Comparison of ENCODE assay signal across 1 cellular context in the genomic region with DNA sequence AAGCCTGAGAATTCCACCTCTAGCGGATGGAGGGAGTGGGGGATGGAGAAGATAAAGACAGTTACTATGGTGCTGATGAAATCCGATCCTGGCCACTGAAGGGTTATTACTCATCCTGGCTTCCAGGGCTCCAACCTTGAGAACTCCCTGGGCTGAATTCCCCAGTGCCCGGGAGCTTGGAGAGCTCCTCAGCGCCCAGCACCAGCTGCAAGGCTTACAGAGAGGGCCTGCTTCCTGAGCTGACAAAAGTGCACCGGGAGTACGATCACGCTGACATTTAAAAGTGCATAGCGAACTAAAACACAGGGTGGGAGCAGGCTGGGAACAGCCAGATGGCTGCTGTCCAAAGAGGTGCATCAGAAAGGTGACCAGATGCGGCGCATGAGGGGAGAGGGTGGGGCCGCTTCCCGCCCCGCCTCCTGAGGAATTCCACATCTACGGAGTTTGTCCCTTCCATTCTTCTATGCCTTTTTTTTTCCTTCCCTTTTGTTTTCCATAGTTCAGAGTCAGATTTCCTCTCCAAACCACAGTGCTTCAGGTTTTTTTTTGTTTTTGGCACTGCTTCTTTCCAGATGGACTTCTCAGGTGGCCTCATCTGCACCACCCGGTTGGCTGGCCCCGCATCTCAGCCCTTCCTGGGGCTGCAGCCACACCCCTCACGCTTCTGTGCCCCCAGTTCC.
TF ChIP-seq lines count a peak whose summit lies in the region.

No MANE protein-coding gene starts in this region.

TF ChIP-seq in HEK293, 187 proteins besides CTCF, POLR2A, EP300 and RAD21 (continued from another document and continues in another):
- TF ChIP-seq, protein P1, sequence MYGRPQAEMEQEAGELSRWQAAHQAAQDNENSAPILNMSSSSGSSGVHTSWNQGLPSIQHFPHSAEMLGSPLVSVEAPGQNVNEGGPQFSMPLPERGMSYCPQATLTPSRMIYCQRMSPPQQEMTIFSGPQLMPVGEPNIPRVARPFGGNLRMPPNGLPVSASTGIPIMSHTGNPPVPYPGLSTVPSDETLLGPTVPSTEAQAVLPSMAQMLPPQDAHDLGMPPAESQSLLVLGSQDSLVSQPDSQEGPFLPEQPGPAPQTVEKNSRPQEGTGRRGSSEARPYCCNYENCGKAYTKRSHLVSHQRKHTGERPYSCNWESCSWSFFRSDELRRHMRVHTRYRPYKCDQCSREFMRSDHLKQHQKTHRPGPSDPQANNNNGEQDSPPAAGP (tag by site-specific recombination; IDR thresholded peaks at IDR 0.05): no peak
- no peak for TF ChIP-seq ZNF596 (tag by site-specific recombination; IDR thresholded peaks at IDR 0.05)
- TF ChIP-seq ZNF501 (tag by site-specific recombination; IDR thresholded peaks at IDR 0.05): no peak
- TF ChIP-seq TCF7L2 (IDR thresholded peaks at IDR 0.05; ENCODE audit: borderline replicate concordance, low read depth, low read length): no peak
- TF ChIP-seq, protein P2, sequence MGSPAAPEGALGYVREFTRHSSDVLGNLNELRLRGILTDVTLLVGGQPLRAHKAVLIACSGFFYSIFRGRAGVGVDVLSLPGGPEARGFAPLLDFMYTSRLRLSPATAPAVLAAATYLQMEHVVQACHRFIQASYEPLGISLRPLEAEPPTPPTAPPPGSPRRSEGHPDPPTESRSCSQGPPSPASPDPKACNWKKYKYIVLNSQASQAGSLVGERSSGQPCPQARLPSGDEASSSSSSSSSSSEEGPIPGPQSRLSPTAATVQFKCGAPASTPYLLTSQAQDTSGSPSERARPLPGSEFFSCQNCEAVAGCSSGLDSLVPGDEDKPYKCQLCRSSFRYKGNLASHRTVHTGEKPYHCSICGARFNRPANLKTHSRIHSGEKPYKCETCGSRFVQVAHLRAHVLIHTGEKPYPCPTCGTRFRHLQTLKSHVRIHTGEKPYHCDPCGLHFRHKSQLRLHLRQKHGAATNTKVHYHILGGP (tag by site-specific recombination; IDR thresholded peaks at IDR 0.05): no peak
- TF ChIP-seq, protein P3, sequence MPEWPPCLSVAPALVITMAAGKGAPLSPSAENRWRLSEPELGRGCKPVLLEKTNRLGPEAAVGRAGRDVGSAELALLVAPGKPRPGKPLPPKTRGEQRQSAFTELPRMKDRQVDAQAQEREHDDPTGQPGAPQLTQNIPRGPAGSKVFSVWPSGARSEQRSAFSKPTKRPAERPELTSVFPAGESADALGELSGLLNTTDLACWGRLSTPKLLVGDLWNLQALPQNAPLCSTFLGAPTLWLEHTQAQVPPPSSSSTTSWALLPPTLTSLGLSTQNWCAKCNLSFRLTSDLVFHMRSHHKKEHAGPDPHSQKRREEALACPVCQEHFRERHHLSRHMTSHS (tag by site-specific recombination; IDR thresholded peaks at IDR 0.05): no peak
- no peak for TF ChIP-seq SETDB1 (IDR thresholded peaks at IDR 0.05; ENCODE audit: insufficient read length, low read length)
- no peak for TF ChIP-seq ZNF140 (tag by site-specific recombination; IDR thresholded peaks at IDR 0.05)
- TF ChIP-seq ZNF132 (tag by site-specific recombination; IDR thresholded peaks at IDR 0.05; ENCODE audit: borderline replicate concordance): no peak
- TF ChIP-seq ZSCAN30 (tag by site-specific recombination; IDR thresholded peaks at IDR 0.05): no peak
- TF ChIP-seq ZNF416 (tag by site-specific recombination; IDR thresholded peaks at IDR 0.05): no peak
- TF ChIP-seq ZNF19 (tag by site-specific recombination; IDR thresholded peaks at IDR 0.05; ENCODE audit: low read depth): no peak
- TF ChIP-seq ZNF626 (tag by site-specific recombination; IDR thresholded peaks at IDR 0.05): no peak
- TF ChIP-seq ZNF211 (tag by site-specific recombination; IDR thresholded peaks at IDR 0.05; ENCODE audit: low read depth): no peak
- TF ChIP-seq ZNF785 (tag by site-specific recombination; IDR thresholded peaks at IDR 0.05): no peak
- TF ChIP-seq ZNF548 (tag by site-specific recombination; IDR thresholded peaks at IDR 0.05): no peak
- no peak for TF ChIP-seq ZFP41 (tag by site-specific recombination; IDR thresholded peaks at IDR 0.05; ENCODE audit: borderline replicate concordance)
- TF ChIP-seq ZNF623 (tag by site-specific recombination; IDR thresholded peaks at IDR 0.05): no peak
- TF ChIP-seq, protein P4, sequence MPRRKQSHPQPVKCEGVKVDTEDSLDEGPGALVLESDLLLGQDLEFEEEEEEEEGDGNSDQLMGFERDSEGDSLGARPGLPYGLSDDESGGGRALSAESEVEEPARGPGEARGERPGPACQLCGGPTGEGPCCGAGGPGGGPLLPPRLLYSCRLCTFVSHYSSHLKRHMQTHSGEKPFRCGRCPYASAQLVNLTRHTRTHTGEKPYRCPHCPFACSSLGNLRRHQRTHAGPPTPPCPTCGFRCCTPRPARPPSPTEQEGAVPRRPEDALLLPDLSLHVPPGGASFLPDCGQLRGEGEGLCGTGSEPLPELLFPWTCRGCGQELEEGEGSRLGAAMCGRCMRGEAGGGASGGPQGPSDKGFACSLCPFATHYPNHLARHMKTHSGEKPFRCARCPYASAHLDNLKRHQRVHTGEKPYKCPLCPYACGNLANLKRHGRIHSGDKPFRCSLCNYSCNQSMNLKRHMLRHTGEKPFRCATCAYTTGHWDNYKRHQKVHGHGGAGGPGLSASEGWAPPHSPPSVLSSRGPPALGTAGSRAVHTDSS (tag by site-specific recombination; IDR thresholded peaks at IDR 0.05): no peak
- TF ChIP-seq, protein P5, sequence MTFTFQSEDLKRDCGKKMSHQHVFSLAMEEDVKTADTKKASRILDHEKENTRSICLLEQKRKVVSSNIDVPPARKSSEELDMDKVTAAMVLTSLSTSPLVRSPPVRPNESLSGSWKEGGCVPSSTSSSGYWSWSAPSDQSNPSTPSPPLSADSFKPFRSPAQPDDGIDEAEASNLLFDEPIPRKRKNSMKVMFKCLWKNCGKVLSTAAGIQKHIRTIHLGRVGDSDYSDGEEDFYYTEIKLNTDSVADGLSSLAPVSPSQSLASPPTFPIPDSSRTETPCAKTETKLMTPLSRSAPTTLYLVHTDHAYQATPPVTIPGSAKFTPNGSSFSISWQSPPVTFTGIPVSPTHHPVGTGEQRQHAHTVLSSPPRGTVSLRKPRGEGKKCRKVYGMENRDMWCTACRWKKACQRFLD (tag by site-specific recombination; IDR thresholded peaks at IDR 0.05): no peak
- TF ChIP-seq ZNF341 (tag by site-specific recombination; IDR thresholded peaks at IDR 0.05; ENCODE audit: low read depth): peak; percentile 96
- TF ChIP-seq MZF1 (tag by site-specific recombination; IDR thresholded peaks at IDR 0.05; ENCODE audit: borderline replicate concordance): peak; percentile 51; the same call in 1 of the 2 replicates
- TF ChIP-seq, protein P6, sequence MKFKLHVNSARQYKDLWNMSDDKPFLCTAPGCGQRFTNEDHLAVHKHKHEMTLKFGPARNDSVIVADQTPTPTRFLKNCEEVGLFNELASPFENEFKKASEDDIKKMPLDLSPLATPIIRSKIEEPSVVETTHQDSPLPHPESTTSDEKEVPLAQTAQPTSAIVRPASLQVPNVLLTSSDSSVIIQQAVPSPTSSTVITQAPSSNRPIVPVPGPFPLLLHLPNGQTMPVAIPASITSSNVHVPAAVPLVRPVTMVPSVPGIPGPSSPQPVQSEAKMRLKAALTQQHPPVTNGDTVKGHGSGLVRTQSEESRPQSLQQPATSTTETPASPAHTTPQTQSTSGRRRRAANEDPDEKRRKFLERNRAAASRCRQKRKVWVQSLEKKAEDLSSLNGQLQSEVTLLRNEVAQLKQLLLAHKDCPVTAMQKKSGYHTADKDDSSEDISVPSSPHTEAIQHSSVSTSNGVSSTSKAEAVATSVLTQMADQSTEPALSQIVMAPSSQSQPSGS (tag by site-specific recombination; IDR thresholded peaks at IDR 0.05; ENCODE audit: low read depth): no peak
- TF ChIP-seq EGR2 (tag by site-specific recombination; IDR thresholded peaks at IDR 0.05; ENCODE audit: low read depth): 0 out of 2 replicates have a peak, but pooled peaks have one; percentile 5
- TF ChIP-seq MYNN (tag by site-specific recombination; IDR thresholded peaks at IDR 0.05; ENCODE audit: borderline replicate concordance): no peak
- TF ChIP-seq, protein P7, sequence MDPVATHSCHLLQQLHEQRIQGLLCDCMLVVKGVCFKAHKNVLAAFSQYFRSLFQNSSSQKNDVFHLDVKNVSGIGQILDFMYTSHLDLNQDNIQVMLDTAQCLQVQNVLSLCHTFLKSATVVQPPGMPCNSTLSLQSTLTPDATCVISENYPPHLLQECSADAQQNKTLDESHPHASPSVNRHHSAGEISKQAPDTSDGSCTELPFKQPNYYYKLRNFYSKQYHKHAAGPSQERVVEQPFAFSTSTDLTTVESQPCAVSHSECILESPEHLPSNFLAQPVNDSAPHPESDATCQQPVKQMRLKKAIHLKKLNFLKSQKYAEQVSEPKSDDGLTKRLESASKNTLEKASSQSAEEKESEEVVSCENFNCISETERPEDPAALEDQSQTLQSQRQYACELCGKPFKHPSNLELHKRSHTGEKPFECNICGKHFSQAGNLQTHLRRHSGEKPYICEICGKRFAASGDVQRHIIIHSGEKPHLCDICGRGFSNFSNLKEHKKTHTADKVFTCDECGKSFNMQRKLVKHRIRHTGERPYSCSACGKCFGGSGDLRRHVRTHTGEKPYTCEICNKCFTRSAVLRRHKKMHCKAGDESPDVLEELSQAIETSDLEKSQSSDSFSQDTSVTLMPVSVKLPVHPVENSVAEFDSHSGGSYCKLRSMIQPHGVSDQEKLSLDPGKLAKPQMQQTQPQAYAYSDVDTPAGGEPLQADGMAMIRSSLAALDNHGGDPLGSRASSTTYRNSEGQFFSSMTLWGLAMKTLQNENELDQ (tag by site-specific recombination; IDR thresholded peaks at IDR 0.05; ENCODE audit: low read depth): no peak
- no peak for TF ChIP-seq ZNF549 (tag by site-specific recombination; IDR thresholded peaks at IDR 0.05)
- TF ChIP-seq KLF8 (tag by site-specific recombination; IDR thresholded peaks at IDR 0.05): peak; percentile 48; the same call in 1 of the 2 replicates
- TF ChIP-seq ZNF133 (tag by site-specific recombination; IDR thresholded peaks at IDR 0.05): no peak
- TF ChIP-seq, protein P8, sequence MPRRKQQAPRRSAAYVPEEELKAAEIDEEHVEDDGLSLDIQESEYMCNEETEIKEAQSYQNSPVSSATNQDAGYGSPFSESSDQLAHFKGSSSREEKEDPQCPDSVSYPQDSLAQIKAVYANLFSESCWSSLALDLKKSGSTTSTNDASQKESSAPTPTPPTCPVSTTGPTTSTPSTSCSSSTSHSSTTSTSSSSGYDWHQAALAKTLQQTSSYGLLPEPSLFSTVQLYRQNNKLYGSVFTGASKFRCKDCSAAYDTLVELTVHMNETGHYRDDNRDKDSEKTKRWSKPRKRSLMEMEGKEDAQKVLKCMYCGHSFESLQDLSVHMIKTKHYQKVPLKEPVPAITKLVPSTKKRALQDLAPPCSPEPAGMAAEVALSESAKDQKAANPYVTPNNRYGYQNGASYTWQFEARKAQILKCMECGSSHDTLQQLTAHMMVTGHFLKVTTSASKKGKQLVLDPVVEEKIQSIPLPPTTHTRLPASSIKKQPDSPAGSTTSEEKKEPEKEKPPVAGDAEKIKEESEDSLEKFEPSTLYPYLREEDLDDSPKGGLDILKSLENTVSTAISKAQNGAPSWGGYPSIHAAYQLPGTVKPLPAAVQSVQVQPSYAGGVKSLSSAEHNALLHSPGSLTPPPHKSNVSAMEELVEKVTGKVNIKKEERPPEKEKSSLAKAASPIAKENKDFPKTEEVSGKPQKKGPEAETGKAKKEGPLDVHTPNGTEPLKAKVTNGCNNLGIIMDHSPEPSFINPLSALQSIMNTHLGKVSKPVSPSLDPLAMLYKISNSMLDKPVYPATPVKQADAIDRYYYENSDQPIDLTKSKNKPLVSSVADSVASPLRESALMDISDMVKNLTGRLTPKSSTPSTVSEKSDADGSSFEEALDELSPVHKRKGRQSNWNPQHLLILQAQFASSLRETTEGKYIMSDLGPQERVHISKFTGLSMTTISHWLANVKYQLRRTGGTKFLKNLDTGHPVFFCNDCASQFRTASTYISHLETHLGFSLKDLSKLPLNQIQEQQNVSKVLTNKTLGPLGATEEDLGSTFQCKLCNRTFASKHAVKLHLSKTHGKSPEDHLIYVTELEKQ (tag by site-specific recombination; IDR thresholded peaks at IDR 0.05; ENCODE audit: borderline replicate concordance): no peak
- TF ChIP-seq ZNF423 (tag by site-specific recombination; IDR thresholded peaks at IDR 0.05): peak; percentile 25; the same call in 1 of the 2 replicates
- TF ChIP-seq ZNF335 (tag by site-specific recombination; conservative IDR thresholded peaks at IDR 0.05): no peak; the same call in none of the 2 replicates
- TF ChIP-seq ZFP37 (tag by site-specific recombination; IDR thresholded peaks at IDR 0.05): 0 out of 2 replicates have a peak, but pooled peaks have one; percentile 32
- TF ChIP-seq, protein P9, sequence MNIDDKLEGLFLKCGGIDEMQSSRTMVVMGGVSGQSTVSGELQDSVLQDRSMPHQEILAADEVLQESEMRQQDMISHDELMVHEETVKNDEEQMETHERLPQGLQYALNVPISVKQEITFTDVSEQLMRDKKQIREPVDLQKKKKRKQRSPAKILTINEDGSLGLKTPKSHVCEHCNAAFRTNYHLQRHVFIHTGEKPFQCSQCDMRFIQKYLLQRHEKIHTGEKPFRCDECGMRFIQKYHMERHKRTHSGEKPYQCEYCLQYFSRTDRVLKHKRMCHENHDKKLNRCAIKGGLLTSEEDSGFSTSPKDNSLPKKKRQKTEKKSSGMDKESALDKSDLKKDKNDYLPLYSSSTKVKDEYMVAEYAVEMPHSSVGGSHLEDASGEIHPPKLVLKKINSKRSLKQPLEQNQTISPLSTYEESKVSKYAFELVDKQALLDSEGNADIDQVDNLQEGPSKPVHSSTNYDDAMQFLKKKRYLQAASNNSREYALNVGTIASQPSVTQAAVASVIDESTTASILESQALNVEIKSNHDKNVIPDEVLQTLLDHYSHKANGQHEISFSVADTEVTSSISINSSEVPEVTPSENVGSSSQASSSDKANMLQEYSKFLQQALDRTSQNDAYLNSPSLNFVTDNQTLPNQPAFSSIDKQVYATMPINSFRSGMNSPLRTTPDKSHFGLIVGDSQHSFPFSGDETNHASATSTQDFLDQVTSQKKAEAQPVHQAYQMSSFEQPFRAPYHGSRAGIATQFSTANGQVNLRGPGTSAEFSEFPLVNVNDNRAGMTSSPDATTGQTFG (tag by site-specific recombination; IDR thresholded peaks at IDR 0.05; ENCODE audit: borderline replicate concordance): no peak
- TF ChIP-seq ZSCAN23 (tag by site-specific recombination; IDR thresholded peaks at IDR 0.05): no peak
- TF ChIP-seq ZNF221 (tag by site-specific recombination; IDR thresholded peaks at IDR 0.05; ENCODE audit: borderline replicate concordance): no peak
- no peak for TF ChIP-seq ZNF560 (tag by site-specific recombination; IDR thresholded peaks at IDR 0.05; ENCODE audit: borderline replicate concordance)
- TF ChIP-seq ZNF624 (tag by site-specific recombination; IDR thresholded peaks at IDR 0.05): no peak
- TF ChIP-seq ZNF530 (tag by site-specific recombination; IDR thresholded peaks at IDR 0.05; ENCODE audit: low read depth): no peak
- TF ChIP-seq HOXA7 (CRISPR knock-in tag; IDR thresholded peaks at IDR 0.05; ENCODE audit: borderline replicate concordance): no peak
- no peak; the same call in 1 of the 2 replicates for TF ChIP-seq ZBTB48 (tag by site-specific recombination; IDR thresholded peaks at IDR 0.05)
- TF ChIP-seq ZBTB21 (tag by site-specific recombination; IDR thresholded peaks at IDR 0.05): no peak
- TF ChIP-seq, protein P10, sequence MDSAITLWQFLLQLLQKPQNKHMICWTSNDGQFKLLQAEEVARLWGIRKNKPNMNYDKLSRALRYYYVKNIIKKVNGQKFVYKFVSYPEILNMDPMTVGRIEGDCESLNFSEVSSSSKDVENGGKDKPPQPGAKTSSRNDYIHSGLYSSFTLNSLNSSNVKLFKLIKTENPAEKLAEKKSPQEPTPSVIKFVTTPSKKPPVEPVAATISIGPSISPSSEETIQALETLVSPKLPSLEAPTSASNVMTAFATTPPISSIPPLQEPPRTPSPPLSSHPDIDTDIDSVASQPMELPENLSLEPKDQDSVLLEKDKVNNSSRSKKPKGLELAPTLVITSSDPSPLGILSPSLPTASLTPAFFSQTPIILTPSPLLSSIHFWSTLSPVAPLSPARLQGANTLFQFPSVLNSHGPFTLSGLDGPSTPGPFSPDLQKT (IDR thresholded peaks at IDR 0.05; ENCODE audit: borderline replicate concordance, low read depth, low read length): no peak
- no peak for TF ChIP-seq ZSCAN16 (tag by site-specific recombination; IDR thresholded peaks at IDR 0.05)
